Comparison of ENCODE assay signal across 23 cellular contexts in the genomic region with DNA sequence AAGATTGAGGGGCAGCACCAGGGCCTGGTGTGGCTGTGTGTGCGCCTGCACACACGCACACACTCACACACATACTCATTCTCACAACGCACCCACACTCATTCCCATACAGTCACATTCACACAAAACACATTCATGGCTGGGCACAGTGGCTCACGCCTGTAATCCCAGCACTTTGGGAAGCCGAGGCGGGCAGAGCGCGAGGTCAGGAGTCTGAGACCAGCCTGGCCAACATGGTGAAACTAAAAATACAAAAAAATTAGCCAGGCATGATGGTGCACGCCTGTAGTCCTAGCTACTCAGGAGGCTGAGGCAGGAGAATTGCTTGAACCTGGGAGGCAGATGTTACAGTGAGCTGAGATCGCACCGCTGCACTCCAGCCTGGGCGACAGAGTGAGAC. TPM values are rescaled to one million over a fixed set of nuclear protein-coding genes. Genes with fewer than 3 reads are reported as not detected.
"Had no signal": no experiment of that assay in that cellular context is flagged by ENCODE, and none has a peak within 500 bp of the region (broad histone marks: within the 10 kb centered on the region; RNA-seq: fewer than 3 reads in every experiment).

No MANE protein-coding gene starts in this region.

RNA-seq across cellular contexts. Expression of a gene that starts 5.9 kb away (rescaled TPM):
- total RNA-seq: left colon, mammary epithelial cell, mucosa of gallbladder, natural killer cell, occipital lobe, osteocyte, posterior vena cava, pulmonary artery endothelial cell, renal cortical epithelial cell, right atrium auricular region, smooth muscle cell, subcutaneous adipose tissue, tibial nerve, ureter, uterus had no signal
- polyA plus RNA-seq: immature natural killer cell, mammary epithelial cell, smooth muscle cell had no signal

RNA-seq across cellular contexts. Expression of a gene that starts 6.3 kb away (rescaled TPM):
- total RNA-seq: occipital lobe, osteocyte, pulmonary artery endothelial cell, smooth muscle cell had no signal
- polyA plus RNA-seq: smooth muscle cell had no signal

RNA-seq across cellular contexts. Expression of a gene that starts 28.6 kb away (rescaled TPM):
- total RNA-seq: kidney, left lung, liver, mammary epithelial cell, natural killer cell, occipital lobe, posterior vena cava, pulmonary artery endothelial cell, renal cortical epithelial cell, right atrium auricular region, right lobe of liver, skeletal muscle tissue, smooth muscle cell, subcutaneous adipose tissue, suprapubic skin, thoracic aorta, tibial nerve, ureter had no signal
- polyA plus RNA-seq: immature natural killer cell, liver, mammary epithelial cell, smooth muscle cell had no signal

RNA-seq across cellular contexts. Expression of a gene that starts 38.0 kb away (rescaled TPM):
- total RNA-seq: natural killer cell had no signal
- polyA plus RNA-seq: immature natural killer cell had no signal
